In the genomic region with DNA sequence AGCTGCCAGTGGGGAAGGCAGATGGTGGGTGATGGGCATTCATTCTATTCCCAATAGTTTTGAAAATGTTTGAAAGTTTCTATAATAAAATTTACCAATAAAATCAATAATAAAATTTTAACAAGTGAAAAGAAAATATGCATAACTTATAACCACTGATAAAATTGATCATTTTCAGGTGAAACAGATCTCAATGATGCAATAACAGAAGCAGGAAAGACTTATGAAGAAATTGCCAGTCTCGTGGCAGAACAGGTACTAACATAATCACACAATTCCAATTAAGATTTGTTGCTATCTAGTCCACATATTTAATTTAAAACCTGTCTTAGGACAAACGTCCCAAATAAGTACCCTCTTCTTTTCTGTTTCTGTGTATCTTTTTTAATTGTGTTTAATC, we compare ENCODE assay signal across 1 cellular context.
TF ChIP-seq lines count a peak whose summit lies in the region.

No MANE protein-coding gene starts in this region.

TF ChIP-seq in HepG2, 621 proteins besides CTCF, POLR2A, EP300 and RAD21:
- TF ChIP-seq CEBPB (IDR thresholded peaks at IDR 0.05; ENCODE audit: borderline replicate concordance, low read depth, low read length), result peak; percentile 68
- no peak for TF ChIP-seq ZNF674 (CRISPR knock-in tag; IDR thresholded peaks at IDR 0.05; ENCODE audit: low read depth)
- TF ChIP-seq ATF7 (IDR thresholded peaks at IDR 0.05), result peak; percentile 49; the same call in 1 of the 2 replicates
- no peak for TF ChIP-seq ATF7 (CRISPR knock-in tag; IDR thresholded peaks at IDR 0.05)
